Comparison of ENCODE assay signal across 9 cellular contexts in genomic region chr9:127953768-127954505, GRCh38. TPM values are rescaled to one million over a fixed set of nuclear protein-coding genes. Genes with fewer than 3 reads are reported as not detected.
DNase-seq lines count a peak whose midpoint lies in the region; ATAC-seq, FAIRE-seq and TF ChIP-seq lines count a peak whose summit lies in the region.
"Had no signal": no experiment of that assay in that cellular context is flagged by ENCODE, and none has a peak within 500 bp of the region (broad histone marks: within the 10 kb centered on the region; RNA-seq: fewer than 3 reads in every experiment).

No MANE protein-coding gene starts in this region.

- no peak for TF ChIP-seq RAD21 in HepG2 (CRISPR knock-in tag; IDR thresholded peaks at IDR 0.05)

- peaks cover 77% of the 10 kb centered on the region for H3K79me2 ChIP-seq in HepG2 (ENCODE audit: insufficient read depth, low read length)

- ATAC-seq in HepG2 (no peak), right lobe of liver (no peak), upper lobe of right lung (no peak)

- POLR2A ChIA-PET in HepG2 (lab: Yijun Ruan, JAX) = interaction anchor here (1.8 to 2.3 kb wide), 2 partner anchors 12 to 27 kb away, joined by 6 to 11 read pairs; partner anchors contain the start of gene EEIG1

- no peaks in the 10 kb centered on the region for H3K9me3 ChIP-seq in HepG2 (ENCODE audit: low read length)
- H3K9me3 ChIP-seq in right lobe of liver = no peaks in the 10 kb centered on the region
- no peaks in the 10 kb centered on the region for H3K9me3 ChIP-seq in endocrine pancreas (ENCODE audit: control insufficient read depth, low read length)
- H3K9me3 ChIP-seq in upper lobe of right lung = no peaks in the 10 kb centered on the region
- H3K9me3 ChIP-seq: HAP-1 had no signal

- CTCF ChIA-PET in HepG2 (lab: Yijun Ruan, JAX; ENCODE audit: low intra/inter-chr PET ratio, low total read pairs) = no interaction called here

- TF ChIP-seq EP300 in HepG2 (IDR thresholded peaks at IDR 0.05; ENCODE audit: low read depth in 2 of 2, low read length in 2 of 2) (no peak), HepG2 (CRISPR knock-in tag; IDR thresholded peaks at IDR 0.05; ENCODE audit: borderline replicate concordance) (no peak)

- H4K20me1 ChIP-seq in HepG2 (ENCODE audit: insufficient read depth, low read length) = 0 out of 2 replicates have a peak, but pooled peaks cover 3% of the 10 kb centered on the region

- H3K4me3 ChIP-seq in HepG2 (replicated peaks in 1 of 3; ENCODE audit: insufficient read depth in 1 of 3, low read depth in 2 of 3, low read length in 3 of 3) = no peak overlapping the region
- no peak overlapping the region for H3K4me3 ChIP-seq in right lobe of liver
- no peak overlapping the region for H3K4me3 ChIP-seq in endocrine pancreas (ENCODE audit: control insufficient read depth, insufficient read depth, low read length)
- H3K4me3 ChIP-seq in upper lobe of right lung = no peak overlapping the region
- H3K4me3 ChIP-seq: HAP-1 had no signal

- DNase-seq in HepG2 (ENCODE audit: low spot score) (no peak), right lobe of liver (no peak), upper lobe of right lung (no peak), LoVo (ENCODE audit: low spot score) (no peak), putamen (ENCODE audit: low spot score) (no peak)
- DNase-seq: mesenchymal stem cell, T-helper 9 cell had no signal

- H3K4me1 ChIP-seq in HepG2 (ENCODE audit: insufficient read depth, low read length) = peaks cover 72% of the 10 kb centered on the region
- peaks cover 0 to 51% (median 16%) of the 10 kb centered on the region in 4 donors for H3K4me1 ChIP-seq in right lobe of liver
- no peaks in the 10 kb centered on the region for H3K4me1 ChIP-seq in endocrine pancreas (ENCODE audit: control insufficient read depth, insufficient read depth, low read length)
- peaks cover 22% of the 10 kb centered on the region for H3K4me1 ChIP-seq in upper lobe of right lung

- no peak overlapping the region for H3K9ac ChIP-seq in HepG2 (ENCODE audit: insufficient read depth, low read depth, low read length)
- peak overlapping the region; percentile 15 for H3K9ac ChIP-seq in endocrine pancreas (ENCODE audit: control insufficient read depth, insufficient read depth, low read length)

- intact Hi-C loops in HepG2 (cut with micrococcal nuclease; ENCODE audit: unreplicated experiment) (loop anchor here (2.0 kb wide), 1 partner anchor 79 kb away; no protein-coding TSS in a partner anchor), right lobe of liver (cut with DNase I) (no loop called here), upper lobe of right lung (cut with DNase I) (no loop called here)

- H3K27ac ChIP-seq in HepG2 (ENCODE audit: extremely low read length, insufficient read depth, low read length) (peak overlapping the region; percentile 96), right lobe of liver (no peak overlapping the region), upper lobe of right lung (peak overlapping the region; percentile 6)

- no peak overlapping the region for H2AFZ ChIP-seq in HepG2 (ENCODE audit: low read length)

- TF ChIP-seq CTCF in HepG2 (CRISPR knock-in tag; IDR thresholded peaks at IDR 0.05) (no peak), right lobe of liver (IDR thresholded peaks at IDR 0.05) (no peak), upper lobe of right lung (IDR thresholded peaks at IDR 0.05) (no peak)

- H3K36me3 ChIP-seq in HepG2 (replicated peaks in 1 of 2; ENCODE audit: control insufficient read depth in 1 of 2, insufficient read depth in 2 of 2, low read length in 2 of 2) (no peaks in the 10 kb centered on the region; a peak in 1 of 5 replicates), right lobe of liver (no peaks in the 10 kb centered on the region), endocrine pancreas (ENCODE audit: control insufficient read depth, insufficient read depth, low read length) (no peaks in the 10 kb centered on the region), upper lobe of right lung (no peaks in the 10 kb centered on the region)
- H3K36me3 ChIP-seq: HAP-1 had no signal

- TF ChIP-seq POLR2A in HepG2 (IDR thresholded peaks at IDR 0.05; ENCODE audit: insufficient read depth in 1 of 2, low read depth in 2 of 2, low read length in 2 of 2) (no peak), right lobe of liver (IDR thresholded peaks at IDR 0.05) (no peak)

- no TSS peak for BruUV-seq in HepG2 (replicated peaks; lab: Mats Ljungman, UMichigan)

- FAIRE-seq in HepG2 (lab: Jason Lieb, UNC) = no peak

- in situ Hi-C loops in HepG2 (cut with HindIII; ENCODE audit: extremely low pct_ligation_motif_present, low pct_unique_long_range_greater_than_20kb) = no loop called here

- H3K27me3 ChIP-seq in HepG2 (ENCODE audit: control insufficient read depth in 1 of 2, insufficient read depth in 2 of 2, low read length in 2 of 2) (no peaks in the 10 kb centered on the region; a peak in 1 of 5 replicates), right lobe of liver (no peaks in the 10 kb centered on the region), endocrine pancreas (ENCODE audit: control insufficient read depth, insufficient read depth, low read length) (no peaks in the 10 kb centered on the region), upper lobe of right lung (no peaks in the 10 kb centered on the region)

- H3K4me2 ChIP-seq in HepG2 (ENCODE audit: low read depth, low read length) = no peak overlapping the region

- 98% methylated on average over 17 of the region's 17 CpGs for WGBS in HepG2 (ENCODE audit: low lambda C conversion rate)
- 46% methylated on average over 3 of the region's 17 CpGs for WGBS in right lobe of liver (ENCODE audit: insufficient coverage, low coverage, low lambda C conversion rate, missing lambda C conversion rate)

RNA-seq across cellular contexts. Expression of gene DPM2, which starts 16.3 kb away (rescaled TPM):
- total RNA-seq in HepG2 (2016; rRNA removed; fragmentation: Illumina TruSeq; extraction: Trizol) (17.5 and 24.8 TPM in 2 replicates), right lobe of liver (10 to 100 TPM; 10.6 to 19.1 (median 13.9) TPM), upper lobe of right lung (37.1 TPM)
- 20.0 and 27.3 TPM in 2 replicates for total RNA-seq in HepG2 (2016; cell fraction: cytosol; rRNA removed; fragmentation: Illumina TruSeq; extraction: Trizol; ENCODE audit: low read depth)
- 14.9 and 23.0 TPM in 2 replicates for total RNA-seq in HepG2 (2016; cell fraction: insoluble cytoplasmic fraction; rRNA removed; fragmentation: Illumina TruSeq; extraction: Trizol)
- total RNA-seq in HepG2 (2016; cell fraction: membrane; rRNA removed; fragmentation: Illumina TruSeq; extraction: Trizol) = 31.4 and 35.9 TPM in 2 replicates
- 18.6 and 22.0 TPM in 2 replicates for total RNA-seq in HepG2 (2016; cell fraction: nucleus; rRNA removed; fragmentation: Illumina TruSeq; extraction: Trizol)
- polyA plus RNA-seq in HepG2 (2011; rRNA removed) = 35.3 and 38.6 TPM in 2 replicates
- polyA plus RNA-seq in HepG2 (2011; cell fraction: cytosol; rRNA removed) = 30.5 and 35.2 TPM in 2 replicates
- 36.6 and 37.4 TPM in 2 replicates for polyA plus RNA-seq in HepG2 (2011; cell fraction: nucleus; rRNA removed)
- polyA plus RNA-seq in HepG2 (2012) = 21.4 and 25.3 TPM in 2 replicates
- 32.5 and 40.9 TPM in 2 replicates for polyA plus RNA-seq in HepG2 (2016; cell fraction: cytosol; fragmentation: Illumina TruSeq; extraction: Trizol; ENCODE audit: low read depth)
- polyA plus RNA-seq in HepG2 (2016; cell fraction: insoluble cytoplasmic fraction; fragmentation: Illumina TruSeq; extraction: Trizol; ENCODE audit: low read depth) = 30.7 and 34.8 TPM in 2 replicates
- 49.8 and 53.8 TPM in 2 replicates for polyA plus RNA-seq in HepG2 (2016; cell fraction: membrane; fragmentation: Illumina TruSeq; extraction: Trizol; ENCODE audit: low read depth)
- 49.9 and 52.5 TPM in 2 replicates for polyA plus RNA-seq in HepG2 (2016; cell fraction: nucleus; fragmentation: Illumina TruSeq; extraction: Trizol; ENCODE audit: insufficient read depth, low read depth)
- 68.5 and 193 TPM in 2 replicates for polyA minus RNA-seq in HepG2 (2011; rRNA and poly(A)+ RNA removed; ENCODE audit: low replicate concordance)
- 12.9 and 15.4 TPM in 2 replicates for polyA minus RNA-seq in HepG2 (2011; cell fraction: cytosol; rRNA and poly(A)+ RNA removed)
- 34.8 and 35.4 TPM in 2 replicates for polyA minus RNA-seq in HepG2 (2011; cell fraction: nucleus; rRNA and poly(A)+ RNA removed)

RNA-seq across cellular contexts. Expression of gene PIP5KL1, which starts 23.4 kb away (rescaled TPM):
- total RNA-seq in HepG2 (2016; rRNA removed; fragmentation: Illumina TruSeq; extraction: Trizol) (0.20 TPM in 1 of 2 replicates, not detected in the other), right lobe of liver (under 1 TPM in 3 of 6 experiments, not detected in 3; 0.58 to 0.81 (median 0.70) TPM), upper lobe of right lung (3.5 TPM)
- 0.51 TPM in 1 of 2 replicates, not detected in the other for total RNA-seq in HepG2 (2016; cell fraction: cytosol; rRNA removed; fragmentation: Illumina TruSeq; extraction: Trizol; ENCODE audit: low read depth)
- 0.15 TPM in 1 of 2 replicates, not detected in the other for total RNA-seq in HepG2 (2016; cell fraction: insoluble cytoplasmic fraction; rRNA removed; fragmentation: Illumina TruSeq; extraction: Trizol)
- total RNA-seq in HepG2 (2016; cell fraction: membrane; rRNA removed; fragmentation: Illumina TruSeq; extraction: Trizol) = not detected in 2 replicates
- total RNA-seq in HepG2 (2016; cell fraction: nucleus; rRNA removed; fragmentation: Illumina TruSeq; extraction: Trizol) = 0.56 TPM in 1 of 2 replicates, not detected in the other
- polyA plus RNA-seq in HepG2 (2011; rRNA removed) = 0.44 and 0.49 TPM in 2 replicates
- polyA plus RNA-seq in HepG2 (2011; cell fraction: cytosol; rRNA removed) = 0.17 and 0.32 TPM in 2 replicates
- 5.3 and 9.9 TPM in 2 replicates for polyA plus RNA-seq in HepG2 (2011; cell fraction: nucleus; rRNA removed)
- 0.32 and 0.67 TPM in 2 replicates for polyA plus RNA-seq in HepG2 (2012)
- 0.24 TPM in 1 of 2 replicates, not detected in the other for polyA plus RNA-seq in HepG2 (2016; cell fraction: cytosol; fragmentation: Illumina TruSeq; extraction: Trizol; ENCODE audit: low read depth)
- not detected in 2 replicates for polyA plus RNA-seq in HepG2 (2016; cell fraction: insoluble cytoplasmic fraction; fragmentation: Illumina TruSeq; extraction: Trizol; ENCODE audit: low read depth)
- not detected in 2 replicates for polyA plus RNA-seq in HepG2 (2016; cell fraction: membrane; fragmentation: Illumina TruSeq; extraction: Trizol; ENCODE audit: low read depth)
- polyA plus RNA-seq in HepG2 (2016; cell fraction: nucleus; fragmentation: Illumina TruSeq; extraction: Trizol; ENCODE audit: insufficient read depth, low read depth) = 1.1 TPM in 1 of 2 replicates, not detected in the other
- polyA minus RNA-seq in HepG2 (2011; rRNA and poly(A)+ RNA removed; ENCODE audit: low replicate concordance) = 0.72 and 1.4 TPM in 2 replicates
- 0.88 TPM in 1 of 2 replicates, not detected in the other for polyA minus RNA-seq in HepG2 (2011; cell fraction: cytosol; rRNA and poly(A)+ RNA removed)
- 1.3 and 2.2 TPM in 2 replicates for polyA minus RNA-seq in HepG2 (2011; cell fraction: nucleus; rRNA and poly(A)+ RNA removed)

RNA-seq across cellular contexts. Expression of gene EEIG1, which starts 26.9 kb away (rescaled TPM):
- total RNA-seq in HepG2 (2016; rRNA removed; fragmentation: Illumina TruSeq; extraction: Trizol) = 16.1 and 16.6 TPM in 2 replicates
- 10.4 and 11.3 TPM in 2 replicates for total RNA-seq in HepG2 (2016; cell fraction: cytosol; rRNA removed; fragmentation: Illumina TruSeq; extraction: Trizol; ENCODE audit: low read depth)
- 12.3 and 17.2 TPM in 2 replicates for total RNA-seq in HepG2 (2016; cell fraction: insoluble cytoplasmic fraction; rRNA removed; fragmentation: Illumina TruSeq; extraction: Trizol)
- 21.5 and 21.9 TPM in 2 replicates for total RNA-seq in HepG2 (2016; cell fraction: membrane; rRNA removed; fragmentation: Illumina TruSeq; extraction: Trizol)
- 20.0 and 24.0 TPM in 2 replicates for total RNA-seq in HepG2 (2016; cell fraction: nucleus; rRNA removed; fragmentation: Illumina TruSeq; extraction: Trizol)
- 25.2 and 30.1 TPM in 2 replicates for polyA plus RNA-seq in HepG2 (2011; rRNA removed)
- 19.7 and 22.7 TPM in 2 replicates for polyA plus RNA-seq in HepG2 (2011; cell fraction: cytosol; rRNA removed)
- polyA plus RNA-seq in HepG2 (2011; cell fraction: nucleus; rRNA removed) = 108 and 126 TPM in 2 replicates
- 22.5 and 36.8 TPM in 2 replicates for polyA plus RNA-seq in HepG2 (2012)
- 3.8 and 4.2 TPM in 2 replicates for polyA plus RNA-seq in HepG2 (2016; cell fraction: cytosol; fragmentation: Illumina TruSeq; extraction: Trizol; ENCODE audit: low read depth)
- 24.1 and 30.7 TPM in 2 replicates for polyA plus RNA-seq in HepG2 (2016; cell fraction: insoluble cytoplasmic fraction; fragmentation: Illumina TruSeq; extraction: Trizol; ENCODE audit: low read depth)
- polyA plus RNA-seq in HepG2 (2016; cell fraction: membrane; fragmentation: Illumina TruSeq; extraction: Trizol; ENCODE audit: low read depth) = 16.7 and 17.4 TPM in 2 replicates
- 72.4 and 76.1 TPM in 2 replicates for polyA plus RNA-seq in HepG2 (2016; cell fraction: nucleus; fragmentation: Illumina TruSeq; extraction: Trizol; ENCODE audit: insufficient read depth, low read depth)
- polyA minus RNA-seq in HepG2 (2011; rRNA and poly(A)+ RNA removed; ENCODE audit: low replicate concordance) = 25.3 and 40.6 TPM in 2 replicates
- 8.3 and 11.4 TPM in 2 replicates for polyA minus RNA-seq in HepG2 (2011; cell fraction: cytosol; rRNA and poly(A)+ RNA removed)
- 25.0 and 25.4 TPM in 2 replicates for polyA minus RNA-seq in HepG2 (2011; cell fraction: nucleus; rRNA and poly(A)+ RNA removed)
- total RNA-seq in right lobe of liver = 10 to 100 TPM in 5 of 6 experiments, 1 to 10 TPM in 1; 9.7 to 54.1 (median 23.6) TPM
- total RNA-seq in upper lobe of right lung = 44.7 TPM

RNA-seq across cellular contexts. Expression of gene ST6GALNAC4, which starts 37.1 kb away (rescaled TPM):
- total RNA-seq in HepG2 (2016; rRNA removed; fragmentation: Illumina TruSeq; extraction: Trizol) (14.8 and 18.8 TPM in 2 replicates), right lobe of liver (10 to 100 TPM in 3 of 6 experiments, 1 to 10 TPM in 3; 3.2 to 23.8 (median 11.2) TPM), upper lobe of right lung (58.8 TPM)
- total RNA-seq in HepG2 (2016; cell fraction: cytosol; rRNA removed; fragmentation: Illumina TruSeq; extraction: Trizol; ENCODE audit: low read depth) = 35.6 and 43.0 TPM in 2 replicates
- total RNA-seq in HepG2 (2016; cell fraction: insoluble cytoplasmic fraction; rRNA removed; fragmentation: Illumina TruSeq; extraction: Trizol) = 13.0 and 19.7 TPM in 2 replicates
- 47.7 and 65.6 TPM in 2 replicates for total RNA-seq in HepG2 (2016; cell fraction: membrane; rRNA removed; fragmentation: Illumina TruSeq; extraction: Trizol)
- total RNA-seq in HepG2 (2016; cell fraction: nucleus; rRNA removed; fragmentation: Illumina TruSeq; extraction: Trizol) = 12.8 and 17.5 TPM in 2 replicates
- 27.7 and 36.4 TPM in 2 replicates for polyA plus RNA-seq in HepG2 (2011; rRNA removed)
- 26.2 and 47.9 TPM in 2 replicates for polyA plus RNA-seq in HepG2 (2011; cell fraction: cytosol; rRNA removed)
- polyA plus RNA-seq in HepG2 (2011; cell fraction: nucleus; rRNA removed) = 41.2 and 43.3 TPM in 2 replicates
- polyA plus RNA-seq in HepG2 (2012) = 14.8 and 21.6 TPM in 2 replicates
- polyA plus RNA-seq in HepG2 (2016; cell fraction: cytosol; fragmentation: Illumina TruSeq; extraction: Trizol; ENCODE audit: low read depth) = 55.5 and 75.3 TPM in 2 replicates
- 20.6 and 23.9 TPM in 2 replicates for polyA plus RNA-seq in HepG2 (2016; cell fraction: insoluble cytoplasmic fraction; fragmentation: Illumina TruSeq; extraction: Trizol; ENCODE audit: low read depth)
- polyA plus RNA-seq in HepG2 (2016; cell fraction: membrane; fragmentation: Illumina TruSeq; extraction: Trizol; ENCODE audit: low read depth) = 69.4 and 78.8 TPM in 2 replicates
- polyA plus RNA-seq in HepG2 (2016; cell fraction: nucleus; fragmentation: Illumina TruSeq; extraction: Trizol; ENCODE audit: insufficient read depth, low read depth) = 25.2 and 32.3 TPM in 2 replicates
- polyA minus RNA-seq in HepG2 (2011; rRNA and poly(A)+ RNA removed; ENCODE audit: low replicate concordance) = 74.4 and 118 TPM in 2 replicates
- polyA minus RNA-seq in HepG2 (2011; cell fraction: cytosol; rRNA and poly(A)+ RNA removed) = 40.0 and 42.1 TPM in 2 replicates
- polyA minus RNA-seq in HepG2 (2011; cell fraction: nucleus; rRNA and poly(A)+ RNA removed) = 15.6 and 17.8 TPM in 2 replicates

RNA-seq across cellular contexts. Expression of gene ST6GALNAC6, which starts 54.5 kb away (rescaled TPM):
- total RNA-seq in HepG2 (2016; rRNA removed; fragmentation: Illumina TruSeq; extraction: Trizol) (16.7 and 18.5 TPM in 2 replicates), right lobe of liver (10 to 100 TPM; 22.5 to 40.3 (median 29.8) TPM), upper lobe of right lung (94.7 TPM)
- 13.5 and 13.9 TPM in 2 replicates for total RNA-seq in HepG2 (2016; cell fraction: cytosol; rRNA removed; fragmentation: Illumina TruSeq; extraction: Trizol; ENCODE audit: low read depth)
- 11.7 and 18.2 TPM in 2 replicates for total RNA-seq in HepG2 (2016; cell fraction: insoluble cytoplasmic fraction; rRNA removed; fragmentation: Illumina TruSeq; extraction: Trizol)
- total RNA-seq in HepG2 (2016; cell fraction: membrane; rRNA removed; fragmentation: Illumina TruSeq; extraction: Trizol) = 42.0 and 46.1 TPM in 2 replicates
- 13.4 and 15.1 TPM in 2 replicates for total RNA-seq in HepG2 (2016; cell fraction: nucleus; rRNA removed; fragmentation: Illumina TruSeq; extraction: Trizol)
- polyA plus RNA-seq in HepG2 (2011; rRNA removed) = 65.4 and 103 TPM in 2 replicates
- polyA plus RNA-seq in HepG2 (2011; cell fraction: cytosol; rRNA removed) = 63.0 and 69.3 TPM in 2 replicates
- polyA plus RNA-seq in HepG2 (2011; cell fraction: nucleus; rRNA removed) = 134 and 138 TPM in 2 replicates
- polyA plus RNA-seq in HepG2 (2012) = 36.1 and 53.0 TPM in 2 replicates
- polyA plus RNA-seq in HepG2 (2016; cell fraction: cytosol; fragmentation: Illumina TruSeq; extraction: Trizol; ENCODE audit: low read depth) = 33.4 and 37.1 TPM in 2 replicates
- polyA plus RNA-seq in HepG2 (2016; cell fraction: insoluble cytoplasmic fraction; fragmentation: Illumina TruSeq; extraction: Trizol; ENCODE audit: low read depth) = 18.0 and 19.3 TPM in 2 replicates
- 54.8 and 59.0 TPM in 2 replicates for polyA plus RNA-seq in HepG2 (2016; cell fraction: membrane; fragmentation: Illumina TruSeq; extraction: Trizol; ENCODE audit: low read depth)
- 32.9 and 35.5 TPM in 2 replicates for polyA plus RNA-seq in HepG2 (2016; cell fraction: nucleus; fragmentation: Illumina TruSeq; extraction: Trizol; ENCODE audit: insufficient read depth, low read depth)
- 41.6 and 91.9 TPM in 2 replicates for polyA minus RNA-seq in HepG2 (2011; rRNA and poly(A)+ RNA removed; ENCODE audit: low replicate concordance)
- polyA minus RNA-seq in HepG2 (2011; cell fraction: cytosol; rRNA and poly(A)+ RNA removed) = 15.4 and 21.1 TPM in 2 replicates
- 22.4 and 22.6 TPM in 2 replicates for polyA minus RNA-seq in HepG2 (2011; cell fraction: nucleus; rRNA and poly(A)+ RNA removed)

Comparison
In these comparisons a context has a peak if more than half of its experiments do, and no peak if none do; other contexts are left out.
1. H3K27ac ChIP-seq: peak in HepG2 (single experiment) and upper lobe of right lung (single experiment); none in right lobe of liver (0 of 3).